Comparison of ENCODE assay signal across 1 cellular context in the genomic region with DNA sequence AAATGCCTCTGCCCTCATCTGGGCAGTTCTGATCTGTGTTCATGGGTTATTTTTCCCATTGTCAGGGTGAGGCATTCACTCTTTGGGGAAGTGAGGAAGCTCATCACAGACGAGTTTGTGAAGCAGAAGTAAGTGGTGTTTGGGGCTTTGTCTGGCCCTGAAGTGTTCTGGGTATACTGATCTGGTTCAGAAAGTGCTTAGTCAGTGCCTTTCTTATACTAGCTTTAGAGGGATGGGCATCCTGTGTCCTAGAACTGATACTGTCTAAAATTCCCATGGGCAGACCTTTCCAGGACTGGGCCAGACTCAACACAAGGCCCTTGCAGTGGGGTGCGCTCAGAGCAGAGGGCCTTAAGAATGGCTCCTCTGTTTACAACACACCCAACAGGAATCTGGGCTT.
TF ChIP-seq lines count a peak whose summit lies in the region.

No MANE protein-coding gene starts in this region.

TF ChIP-seq in SK-N-SH, 30 proteins besides CTCF, POLR2A, EP300 and RAD21 (continued from another document):
- TF ChIP-seq, protein P1, sequence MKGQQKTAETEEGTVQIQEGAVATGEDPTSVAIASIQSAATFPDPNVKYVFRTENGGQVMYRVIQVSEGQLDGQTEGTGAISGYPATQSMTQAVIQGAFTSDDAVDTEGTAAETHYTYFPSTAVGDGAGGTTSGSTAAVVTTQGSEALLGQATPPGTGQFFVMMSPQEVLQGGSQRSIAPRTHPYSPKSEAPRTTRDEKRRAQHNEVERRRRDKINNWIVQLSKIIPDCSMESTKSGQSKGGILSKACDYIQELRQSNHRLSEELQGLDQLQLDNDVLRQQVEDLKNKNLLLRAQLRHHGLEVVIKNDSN (IDR thresholded peaks at IDR 0.05; ENCODE audit: borderline replicate concordance, low read depth) = no peak
- TF ChIP-seq YY1 (IDR thresholded peaks at IDR 0.05; ENCODE audit: low read depth) (no peak), MEF2A (IDR thresholded peaks at IDR 0.05; ENCODE audit: borderline replicate concordance, low read depth) (no peak), USF2 (IDR thresholded peaks at IDR 0.05; ENCODE audit: borderline replicate concordance, low read depth, low read length) (no peak), POLR2AphosphoS5 (IDR thresholded peaks at IDR 0.05; ENCODE audit: low read depth, low read length) (no peak), ELF1 (IDR thresholded peaks at IDR 0.05) (no peak), SIN3A (IDR thresholded peaks at IDR 0.05; ENCODE audit: borderline replicate concordance, low read depth, low read length) (no peak)
